Comparison of ENCODE assay signal across 11 cellular contexts in genomic region chr13:88622362-88622973, GRCh38.
DNase-seq lines count a peak whose midpoint lies in the region; ATAC-seq, FAIRE-seq and TF ChIP-seq lines count a peak whose summit lies in the region.
"Had no signal": no experiment of that assay in that cellular context is flagged by ENCODE, and none has a peak within 500 bp of the region (broad histone marks: within the 10 kb centered on the region; RNA-seq: fewer than 3 reads in every experiment).

No MANE protein-coding gene starts in this region.

- no peaks in the 10 kb centered on the region for H3K27me3 Mint-ChIP-seq in T-cell

- H3K36me3 Mint-ChIP-seq in T-cell = no peaks in the 10 kb centered on the region

- DNase-seq in activated CD8-positive, alpha-beta memory T cell treated with anti-CD3 and anti-CD28 coated beads, Interleukin-2, amount 50 U/mL, for 4 hours = peak; percentile 24
- DNase-seq in activated CD8-positive, alpha-beta memory T cell treated with anti-CD3 and anti-CD28 coated beads, Interleukin-2, amount 50 U/mL, for 48 hours = no peak
- peak in 18 of 34 experiments; percentile 1 to 63 (median 8) for DNase-seq in T-cell
- peak; percentile 91 for DNase-seq in bronchial epithelial cell (ENCODE audit: low read depth)
- DNase-seq in stimulated activated CD8-positive, alpha-beta memory T cell treated with anti-CD3 and anti-CD28 coated beads, Interleukin-15, amount 100 ng/mL, for 4 hours (ENCODE audit: low read depth in 2 of 2) = peak; percentile 1 to 9
- no peak for DNase-seq in HT-29 (ENCODE audit: low spot score)
- DNase-seq: DMS79 treated with DMSO at 0.1 percent for 48 hours, HFFc6, PC-9 had no signal

- peak overlapping the region in 2 of 3 donors; percentile 15 to 62 for H3K4me3 Mint-ChIP-seq in T-cell
- H3K4me3 Mint-ChIP-seq: HFFc6 had no signal

- CTCF ChIA-PET in T-cell (lab: Charles Lee) = interaction anchor here in 1 of 2 donors (0.7 kb wide), 1 partner anchor 83 kb away, joined by 3 read pairs; no protein-coding TSS in a partner anchor

- no peaks in the 10 kb centered on the region for H3K27me3 ChIP-seq in bronchial epithelial cell (ENCODE audit: control insufficient read depth, insufficient read depth, low read length)

- no peak overlapping the region for H3K4me3 ChIP-seq in bronchial epithelial cell (ENCODE audit: low read depth, low read length)
- H3K4me3 ChIP-seq: PC-9 had no signal

- peaks cover 0 to 31% (median 12%) of the 10 kb centered on the region in 3 donors for H3K4me1 Mint-ChIP-seq in T-cell

- POLR2A ChIA-PET in T-cell (lab: Charles Lee) = no interaction called here

- peak; percentile 76 to 93 (median 86) for ATAC-seq in T-cell (replicated peaks in 1 of 4)
- no peak for ATAC-seq in GM21447 (IDR thresholded peaks at IDR 0.05; ENCODE audit: unreplicated experiment)
- no peak for ATAC-seq in HG03520 (IDR thresholded peaks at IDR 0.05; ENCODE audit: unreplicated experiment)

- no peaks in the 10 kb centered on the region for H3K36me3 ChIP-seq in bronchial epithelial cell (ENCODE audit: control insufficient read depth, insufficient read depth, low read length)

- peaks cover 8 to 18% (median 8%) of the 10 kb centered on the region in 3 donors for H3K9me3 Mint-ChIP-seq in T-cell

- peak overlapping the region; percentile 58 to 87 for H3K27ac Mint-ChIP-seq in T-cell
- H3K27ac Mint-ChIP-seq: HFFc6 had no signal

- no peak for FAIRE-seq in bronchial epithelial cell (lab: Jason Lieb, UNC)

- no peak for TF ChIP-seq CTCF in bronchial epithelial cell (IDR thresholded peaks at IDR 0.05; ENCODE audit: insufficient read depth, low read length, severe bottlenecking)

Comparison
In these comparisons a context has a peak if more than half of its experiments do, and no peak if none do; other contexts are left out.
1. DNase-seq: peak in activated CD8-positive, alpha-beta memory T cell treated with anti-CD3 and anti-CD28 coated beads, Interleukin-2, amount 50 U/mL, for 4 hours (single experiment), T-cell (18 of 34), bronchial epithelial cell (single experiment) and stimulated activated CD8-positive, alpha-beta memory T cell treated with anti-CD3 and anti-CD28 coated beads, Interleukin-15, amount 100 ng/mL, for 4 hours (2 of 2); none in activated CD8-positive, alpha-beta memory T cell treated with anti-CD3 and anti-CD28 coated beads, Interleukin-2, amount 50 U/mL, for 48 hours (single experiment) and HT-29 (single experiment).
2. ATAC-seq: peak in T-cell (4 of 4); none in GM21447 (single experiment) and HG03520 (single experiment).